ENCODE assay signal across 1 cellular context in the genomic region with DNA sequence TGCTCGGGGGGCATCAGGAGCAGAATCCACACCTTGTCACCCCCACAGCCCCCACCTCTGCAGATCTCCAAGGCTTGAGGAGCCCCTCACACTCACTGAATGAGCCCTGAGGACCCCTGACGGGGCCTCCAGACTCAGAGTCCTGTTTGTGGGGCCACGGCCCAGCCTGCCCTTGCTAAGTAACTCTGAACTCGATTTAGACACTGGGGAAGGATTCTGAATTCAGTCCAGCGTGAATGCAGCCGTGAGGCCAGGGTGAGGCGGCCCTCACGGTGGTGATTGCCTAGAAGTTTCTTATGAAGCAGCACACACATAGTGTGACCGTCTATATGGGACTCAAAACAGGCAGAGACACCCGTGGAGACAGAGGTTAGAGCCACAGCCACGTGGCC.
A peak's percentile ranks its signal among the peaks of the same experiment; 100 is the strongest.
TF ChIP-seq lines count a peak whose summit lies in the region.

No MANE protein-coding gene starts in this region.

TF ChIP-seq in HepG2, 621 proteins besides CTCF, POLR2A, EP300 and RAD21:
- peak; percentile 30; the same call in 1 of the 2 replicates for TF ChIP-seq ZFX (CRISPR knock-in tag; IDR thresholded peaks at IDR 0.05; ENCODE audit: low read depth)
- TF ChIP-seq, protein P1, sequence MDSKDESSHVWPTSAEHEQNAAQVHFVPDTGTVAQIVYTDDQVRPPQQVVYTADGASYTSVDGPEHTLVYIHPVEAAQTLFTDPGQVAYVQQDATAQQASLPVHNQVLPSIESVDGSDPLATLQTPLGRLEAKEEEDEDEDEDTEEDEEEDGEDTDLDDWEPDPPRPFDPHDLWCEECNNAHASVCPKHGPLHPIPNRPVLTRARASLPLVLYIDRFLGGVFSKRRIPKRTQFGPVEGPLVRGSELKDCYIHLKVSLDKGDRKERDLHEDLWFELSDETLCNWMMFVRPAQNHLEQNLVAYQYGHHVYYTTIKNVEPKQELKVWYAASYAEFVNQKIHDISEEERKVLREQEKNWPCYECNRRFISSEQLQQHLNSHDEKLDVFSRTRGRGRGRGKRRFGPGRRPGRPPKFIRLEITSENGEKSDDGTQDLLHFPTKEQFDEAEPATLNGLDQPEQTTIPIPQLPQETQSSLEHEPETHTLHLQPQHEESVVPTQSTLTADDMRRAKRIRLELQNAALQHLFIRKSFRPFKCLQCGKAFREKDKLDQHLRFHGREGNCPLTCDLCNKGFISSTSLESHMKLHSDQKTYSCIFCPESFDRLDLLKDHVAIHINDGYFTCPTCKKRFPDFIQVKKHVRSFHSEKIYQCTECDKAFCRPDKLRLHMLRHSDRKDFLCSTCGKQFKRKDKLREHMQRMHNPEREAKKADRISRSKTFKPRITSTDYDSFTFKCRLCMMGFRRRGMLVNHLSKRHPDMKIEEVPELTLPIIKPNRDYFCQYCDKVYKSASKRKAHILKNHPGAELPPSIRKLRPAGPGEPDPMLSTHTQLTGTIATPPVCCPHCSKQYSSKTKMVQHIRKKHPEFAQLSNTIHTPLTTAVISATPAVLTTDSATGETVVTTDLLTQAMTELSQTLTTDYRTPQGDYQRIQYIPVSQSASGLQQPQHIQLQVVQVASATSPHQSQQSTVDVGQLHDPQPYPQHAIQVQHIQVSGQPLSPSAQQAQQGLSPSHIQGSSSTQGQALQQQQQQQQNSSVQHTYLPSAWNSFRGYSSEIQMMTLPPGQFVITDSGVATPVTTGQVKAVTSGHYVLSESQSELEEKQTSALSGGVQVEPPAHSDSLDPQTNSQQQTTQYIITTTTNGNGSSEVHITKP (CRISPR knock-in tag; IDR thresholded peaks at IDR 0.05; ENCODE audit: low read depth), result no peak
- TF ChIP-seq, protein P2, sequence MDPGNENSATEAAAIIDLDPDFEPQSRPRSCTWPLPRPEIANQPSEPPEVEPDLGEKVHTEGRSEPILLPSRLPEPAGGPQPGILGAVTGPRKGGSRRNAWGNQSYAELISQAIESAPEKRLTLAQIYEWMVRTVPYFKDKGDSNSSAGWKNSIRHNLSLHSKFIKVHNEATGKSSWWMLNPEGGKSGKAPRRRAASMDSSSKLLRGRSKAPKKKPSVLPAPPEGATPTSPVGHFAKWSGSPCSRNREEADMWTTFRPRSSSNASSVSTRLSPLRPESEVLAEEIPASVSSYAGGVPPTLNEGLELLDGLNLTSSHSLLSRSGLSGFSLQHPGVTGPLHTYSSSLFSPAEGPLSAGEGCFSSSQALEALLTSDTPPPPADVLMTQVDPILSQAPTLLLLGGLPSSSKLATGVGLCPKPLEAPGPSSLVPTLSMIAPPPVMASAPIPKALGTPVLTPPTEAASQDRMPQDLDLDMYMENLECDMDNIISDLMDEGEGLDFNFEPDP (CRISPR knock-in tag; conservative IDR thresholded peaks at IDR 0.05), result 0 out of 2 replicates have a peak, but pooled peaks have one; percentile 30
